In the genomic region with DNA sequence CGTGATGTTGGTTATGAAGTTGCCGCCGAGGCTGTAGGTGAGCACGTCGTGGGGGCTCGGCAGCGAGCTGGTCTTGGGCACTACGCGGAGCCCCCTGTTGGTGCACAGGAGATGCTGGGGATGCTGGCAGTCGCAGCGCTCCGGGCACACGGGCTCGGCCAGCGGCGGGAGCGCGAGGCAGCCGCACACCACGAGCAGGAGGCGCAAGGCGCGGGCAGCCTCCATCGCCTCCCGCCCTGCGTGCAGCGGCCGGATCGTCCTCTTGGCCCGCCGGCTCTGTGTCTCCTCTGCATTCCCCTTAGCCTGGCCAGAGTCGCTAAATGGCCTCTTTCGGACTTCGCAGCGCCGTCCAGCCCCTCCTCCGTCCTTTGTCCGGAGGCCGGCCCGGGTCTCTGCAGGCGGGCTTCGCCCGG, we compare ENCODE assay signal across 9 cellular contexts. TPM values are rescaled to one million over a fixed set of nuclear protein-coding genes. Genes with fewer than 3 reads are reported as not detected.
DNase-seq lines count a peak whose midpoint lies in the region; ATAC-seq, FAIRE-seq and TF ChIP-seq lines count a peak whose summit lies in the region.
"Had no signal": no experiment of that assay in that cellular context is flagged by ENCODE, and none has a peak within 500 bp of the region (broad histone marks: within the 10 kb centered on the region; RNA-seq: fewer than 3 reads in every experiment).

No MANE protein-coding gene starts in this region.

- H3K4me1 Mint-ChIP-seq in nephron progenitor cell: peaks cover 64% of the 10 kb centered on the region
- no peaks in the 10 kb centered on the region for H3K4me1 Mint-ChIP-seq in activated T-helper 17 cell treated with anti-CD3 and anti-CD28 coated beads, Interleukin-2, amount 50 U/mL, for 72 hours

- FAIRE-seq in urothelium cell line (lab: Jason Lieb, UNC): no peak

- peaks cover 14 to 52% (median 26%) of the 10 kb centered on the region in 4 donors for H3K27me3 ChIP-seq in esophagus muscularis mucosa

- 0% methylated on average over 7 of the region's 43 CpGs for WGBS in esophagus muscularis mucosa

- intact Hi-C loops in esophagus muscularis mucosa (cut with DNase I): loop anchor here (10.0 kb wide), 1 partner anchor 147 kb away; no protein-coding TSS in a partner anchor

- in situ Hi-C loops in ACHN (cut with HindIII; ENCODE audit: low pct_ligation_motif_present, low pct_unique_long_range_greater_than_20kb, low sequenced_read_pairs): no loop called here

- TF ChIP-seq CTCF in AG10803 (conservative IDR thresholded peaks at IDR 0.05; ENCODE audit: low read length) (no peak), esophagus muscularis mucosa (IDR thresholded peaks at IDR 0.05) (no peak), nephron progenitor cell (IDR thresholded peaks at IDR 0.05) (no peak)

- H3K27me3 Mint-ChIP-seq in nephron progenitor cell (ENCODE audit: low read depth, poor library complexity): peaks cover 21% of the 10 kb centered on the region
- peaks cover 46% of the 10 kb centered on the region for H3K27me3 Mint-ChIP-seq in activated T-helper 17 cell treated with anti-CD3 and anti-CD28 coated beads, Interleukin-2, amount 50 U/mL, for 72 hours

- H3K4me1 ChIP-seq in esophagus muscularis mucosa: peaks cover 34 to 45% (median 37%) of the 10 kb centered on the region in 4 donors

- no peak for TF ChIP-seq EP300 in esophagus muscularis mucosa (IDR thresholded peaks at IDR 0.05)

- peak overlapping the region; percentile 57 to 73 (median 61) for H3K27ac ChIP-seq in esophagus muscularis mucosa (replicated peaks in 1 of 4)

- H3K36me3 ChIP-seq in esophagus muscularis mucosa: no peaks in the 10 kb centered on the region

- peaks cover 10% of the 10 kb centered on the region for H3K36me3 Mint-ChIP-seq in nephron progenitor cell (ENCODE audit: low read depth)
- H3K36me3 Mint-ChIP-seq in activated T-helper 17 cell treated with anti-CD3 and anti-CD28 coated beads, Interleukin-2, amount 50 U/mL, for 72 hours (ENCODE audit: low read depth): no peaks in the 10 kb centered on the region
- H3K36me3 Mint-ChIP-seq: IgD-negative memory B cell had no signal

- ATAC-seq in activated T-helper 17 cell treated with anti-CD3 and anti-CD28 coated beads, Interleukin-2, amount 50 U/mL, for 72 hours (replicated peaks): no peak

- peak overlapping the region; percentile 89 for H3K4me3 Mint-ChIP-seq in nephron progenitor cell
- no peak overlapping the region for H3K4me3 Mint-ChIP-seq in activated T-helper 17 cell treated with anti-CD3 and anti-CD28 coated beads, Interleukin-2, amount 50 U/mL, for 72 hours

- no peaks in the 10 kb centered on the region for H3K9me3 ChIP-seq in esophagus muscularis mucosa

- no peak for DNase-seq in AG10803 (ENCODE audit: low read depth)
- DNase-seq in NCI-H1930 (lab: John Stamatoyannopoulos, UW): peak; percentile 36 to 45
- peak; percentile 79 for DNase-seq in esophagus muscularis mucosa (ENCODE audit: extremely low spot score)
- DNase-seq in nephron progenitor cell: no peak
- no peak for DNase-seq in ACHN
- DNase-seq in NOMO-1 treated with DMSO at 0.1 percent for 48 hours (lab: John Stamatoyannopoulos, UW; ENCODE audit: unreplicated experiment): no peak
- DNase-seq in urothelium cell line (ENCODE audit: low spot score): no peak

- H3K4me3 ChIP-seq in AG10803 (ENCODE audit: low read length) (peak overlapping the region; percentile 44), esophagus muscularis mucosa (peak overlapping the region; percentile 49 to 69 (median 58))

- no peak for TF ChIP-seq POLR2A in esophagus muscularis mucosa (IDR thresholded peaks at IDR 0.05; ENCODE audit: low read depth)

- H3K9me3 Mint-ChIP-seq in nephron progenitor cell: no peaks in the 10 kb centered on the region
- H3K9me3 Mint-ChIP-seq in activated T-helper 17 cell treated with anti-CD3 and anti-CD28 coated beads, Interleukin-2, amount 50 U/mL, for 72 hours: no peaks in the 10 kb centered on the region

- H3K27ac Mint-ChIP-seq in nephron progenitor cell: no peak overlapping the region
- H3K27ac Mint-ChIP-seq in activated T-helper 17 cell treated with anti-CD3 and anti-CD28 coated beads, Interleukin-2, amount 50 U/mL, for 72 hours: no peak overlapping the region

RNA-seq across cellular contexts. Expression of gene TRIL, which starts 0.3 kb away (rescaled TPM):
- total RNA-seq in esophagus muscularis mucosa: 1 to 10 TPM; 1.3 to 9.4 (median 5.5) TPM
- not detected for total RNA-seq in activated T-helper 17 cell treated with anti-CD3 and anti-CD28 coated beads, Interleukin-2, amount 50 U/mL, for 72 hours

Comparison
In these comparisons a context has a peak if more than half of its experiments do, and no peak if none do; other contexts are left out.
1. DNase-seq: peak in NCI-H1930 (2 of 2) and esophagus muscularis mucosa (single experiment); none in AG10803 (single experiment), nephron progenitor cell (single experiment), ACHN (single experiment), NOMO-1 treated with DMSO at 0.1 percent for 48 hours (single experiment) and urothelium cell line (single experiment).